10 cellular contexts compared by ENCODE assay signal in the genomic region with DNA sequence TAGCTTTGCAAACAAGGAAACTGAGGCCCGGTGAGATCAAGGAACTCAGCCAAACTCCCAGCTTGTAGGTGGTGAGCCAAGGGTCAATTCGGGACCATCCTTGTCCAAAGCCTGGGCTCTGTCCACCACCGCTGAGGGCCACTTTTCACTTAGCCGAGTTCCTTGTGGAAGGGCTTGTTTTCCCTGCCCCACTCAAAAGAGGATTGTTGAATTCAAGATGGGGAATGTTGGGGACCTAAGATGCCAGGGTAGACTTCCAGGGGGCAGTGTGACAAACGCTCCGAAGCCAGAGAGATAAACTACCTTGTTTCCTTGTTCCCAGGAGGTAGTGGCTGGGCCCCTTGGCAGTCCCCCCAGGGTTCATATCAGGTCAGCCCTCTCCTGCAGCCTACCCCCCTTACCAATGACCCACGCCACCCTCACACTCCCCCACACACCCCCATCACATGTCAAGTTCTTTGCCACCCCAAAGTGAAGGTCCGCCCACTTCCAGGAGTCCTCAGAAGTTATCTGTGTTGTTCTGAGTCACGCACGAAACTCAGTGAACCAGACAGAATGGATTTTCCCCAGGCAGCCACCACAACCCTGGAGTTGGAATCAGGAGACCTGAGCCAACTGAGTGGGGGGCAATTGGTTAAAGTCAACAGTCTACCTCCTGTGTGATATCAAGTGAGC. TPM values are rescaled to one million over a fixed set of nuclear protein-coding genes. Genes with fewer than 3 reads are reported as not detected.
DNase-seq lines count a peak whose midpoint lies in the region; ATAC-seq and TF ChIP-seq lines count a peak whose summit lies in the region.
"Had no signal": no experiment of that assay in that cellular context is flagged by ENCODE, and none has a peak within 500 bp of the region (broad histone marks: within the 10 kb centered on the region; RNA-seq: fewer than 3 reads in every experiment).

No MANE protein-coding gene starts in this region.

- H3K36me3 ChIP-seq in brain microvascular endothelial cell (replicated peaks) (no peaks in the 10 kb centered on the region), left lung (no peaks in the 10 kb centered on the region), suprapubic skin (no peaks in the 10 kb centered on the region)

- intact Hi-C loops in left lung (cut with DNase I): no loop called here

- H3K36me3 Mint-ChIP-seq in HFFc6 (ENCODE audit: low read depth): peaks cover 7% of the 10 kb centered on the region; the same call in 1 of the 2 replicates
- H3K36me3 Mint-ChIP-seq: type B pancreatic cell had no signal

- DNase-seq in HFFc6: peak; percentile 33
- peak; percentile 77 for DNase-seq in brain microvascular endothelial cell
- DNase-seq in left lung: no peak
- no peak for DNase-seq in suprapubic skin (ENCODE audit: low spot score in 2 of 2)
- no peak for DNase-seq in NCI-H2227 treated with DMSO at 0.1 percent for 48 hours (lab: John Stamatoyannopoulos, UW)
- DNase-seq in activated CD4-positive, alpha-beta T cell treated with anti-CD3 and anti-CD28 coated beads for 1 hour: no peak
- no peak for DNase-seq in NCI-H2227 (lab: John Stamatoyannopoulos, UW; ENCODE audit: unreplicated experiment)
- DNase-seq: RPMI8226 had no signal

- H3K27me3 ChIP-seq in brain microvascular endothelial cell (replicated peaks) (no peaks in the 10 kb centered on the region), left lung (no peaks in the 10 kb centered on the region), suprapubic skin (no peaks in the 10 kb centered on the region)

- WGBS in suprapubic skin: 72% methylated on average over 10 of the region's 10 CpGs

- ATAC-seq in left lung (peak; percentile 2), GM21528 (IDR thresholded peaks at IDR 0.05; ENCODE audit: low FRiP score, unreplicated experiment) (no peak)

- H3K27ac Mint-ChIP-seq in HFFc6: peak overlapping the region; percentile 98

- no peaks in the 10 kb centered on the region for H3K9me3 Mint-ChIP-seq in HFFc6
- H3K9me3 Mint-ChIP-seq: type B pancreatic cell had no signal

- no peak for TF ChIP-seq POLR2A in suprapubic skin (IDR thresholded peaks at IDR 0.05)

- peak overlapping the region; percentile 84 for H3K4me3 Mint-ChIP-seq in HFFc6

- H3K4me3 ChIP-seq in brain microvascular endothelial cell (ENCODE audit: low read depth, low read length): no peak overlapping the region
- H3K4me3 ChIP-seq in left lung: no peak overlapping the region
- H3K4me3 ChIP-seq in suprapubic skin: no peak overlapping the region

- H3K4me1 Mint-ChIP-seq in HFFc6 (ENCODE audit: low read depth): peaks cover 81% of the 10 kb centered on the region

- H3K27ac ChIP-seq in brain microvascular endothelial cell: peak overlapping the region; percentile 90
- peak overlapping the region; percentile 53 to 56 for H3K27ac ChIP-seq in left lung
- H3K27ac ChIP-seq in suprapubic skin: peak overlapping the region; percentile 94

- H3K4me1 ChIP-seq in left lung (peaks cover 33 to 55% of the 10 kb centered on the region in 2 donors), suprapubic skin (peaks cover 72% of the 10 kb centered on the region)

- no peak for TF ChIP-seq EP300 in suprapubic skin (IDR thresholded peaks at IDR 0.05)

- TF ChIP-seq CTCF in HFFc6 (IDR thresholded peaks at IDR 0.05) (peak; percentile 27), brain microvascular endothelial cell (IDR thresholded peaks at IDR 0.05; ENCODE audit: low read depth, low read length, missing control alignments) (no peak), left lung (IDR thresholded peaks at IDR 0.05) (no peak), suprapubic skin (IDR thresholded peaks at IDR 0.05) (no peak)

- H3K27me3 Mint-ChIP-seq in HFFc6 (ENCODE audit: insufficient read depth): peaks cover 6% of the 10 kb centered on the region

- in situ Hi-C loops in brain microvascular endothelial cell (cut with HindIII; ENCODE audit: low pct_ligation_motif_present, low sequenced_read_pairs): no loop called here

- no peaks in the 10 kb centered on the region for H3K9me3 ChIP-seq in left lung
- no peaks in the 10 kb centered on the region for H3K9me3 ChIP-seq in suprapubic skin

RNA-seq across cellular contexts. Expression of a gene that starts 10.3 kb away (rescaled TPM):
- total RNA-seq in HFFc6 (2021; fragmentation: NEBNext Ultra II Directional; extraction: Animal tissue kit (Norgen Biotek cat#: 25700)): 10 to 100 TPM; 34.4 to 53.0 (median 45.5) TPM
- total RNA-seq in left lung (10 to 100 TPM; 24.7 to 27.1 TPM), suprapubic skin (10 to 100 TPM in 3 of 4 donors, 1 to 10 TPM in 1; 9.7 to 30.3 (median 27.3) TPM)

RNA-seq across cellular contexts. Expression of a gene that starts 49.3 kb away (rescaled TPM):
- total RNA-seq in HFFc6 (2021; fragmentation: NEBNext Ultra II Directional; extraction: Animal tissue kit (Norgen Biotek cat#: 25700)): not detected
- 10 to 100 TPM in 1 of 2 donors, 1 to 10 TPM in 1; 9.2 to 10.5 TPM for total RNA-seq in left lung
- 1 to 10 TPM in 3 of 4 donors, not detected in 1; 1.6 to 4.8 (median 1.9) TPM for total RNA-seq in suprapubic skin

Comparison
In these comparisons a context has a peak if more than half of its experiments do, and no peak if none do; other contexts are left out.
1. DNase-seq: peak in HFFc6 (single experiment) and brain microvascular endothelial cell (single experiment); none in left lung (0 of 2), suprapubic skin (0 of 2), NCI-H2227 treated with DMSO at 0.1 percent for 48 hours (single experiment), activated CD4-positive, alpha-beta T cell treated with anti-CD3 and anti-CD28 coated beads for 1 hour (single experiment) and NCI-H2227 (single experiment).
2. Peak in every context shown above with its lines, with median percentiles within 50 percentile points of each other: H3K27ac ChIP-seq.